ENCODE assay signal across 3 cellular contexts in genomic region chr2:231552752-231553151, GRCh38.
TF ChIP-seq lines count a peak whose summit lies in the region.

No MANE protein-coding gene starts in this region.

TF ChIP-seq in SK-N-SH treated with all-trans-retinoic acid at 6 μM for 48 hours, 23 proteins besides CTCF, POLR2A, EP300 and RAD21:
- TF ChIP-seq ZFP30 (CRISPR knock-in tag; IDR thresholded peaks at IDR 0.05) (peak; percentile 97), CREB5 (CRISPR knock-in tag; IDR thresholded peaks at IDR 0.05; ENCODE audit: low read depth) (no peak)

TF ChIP-seq in SK-N-SH, 30 proteins besides CTCF, POLR2A, EP300 and RAD21:
- TF ChIP-seq, protein P1, sequence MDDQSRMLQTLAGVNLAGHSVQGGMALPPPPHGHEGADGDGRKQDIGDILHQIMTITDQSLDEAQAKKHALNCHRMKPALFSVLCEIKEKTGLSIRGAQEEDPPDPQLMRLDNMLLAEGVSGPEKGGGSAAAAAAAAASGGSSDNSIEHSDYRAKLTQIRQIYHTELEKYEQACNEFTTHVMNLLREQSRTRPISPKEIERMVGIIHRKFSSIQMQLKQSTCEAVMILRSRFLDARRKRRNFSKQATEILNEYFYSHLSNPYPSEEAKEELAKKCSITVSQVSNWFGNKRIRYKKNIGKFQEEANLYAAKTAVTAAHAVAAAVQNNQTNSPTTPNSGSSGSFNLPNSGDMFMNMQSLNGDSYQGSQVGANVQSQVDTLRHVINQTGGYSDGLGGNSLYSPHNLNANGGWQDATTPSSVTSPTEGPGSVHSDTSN (IDR thresholded peaks at IDR 0.05): no peak
- no peak for TF ChIP-seq TCF12 (IDR thresholded peaks at IDR 0.05)
- TF ChIP-seq, protein P2, sequence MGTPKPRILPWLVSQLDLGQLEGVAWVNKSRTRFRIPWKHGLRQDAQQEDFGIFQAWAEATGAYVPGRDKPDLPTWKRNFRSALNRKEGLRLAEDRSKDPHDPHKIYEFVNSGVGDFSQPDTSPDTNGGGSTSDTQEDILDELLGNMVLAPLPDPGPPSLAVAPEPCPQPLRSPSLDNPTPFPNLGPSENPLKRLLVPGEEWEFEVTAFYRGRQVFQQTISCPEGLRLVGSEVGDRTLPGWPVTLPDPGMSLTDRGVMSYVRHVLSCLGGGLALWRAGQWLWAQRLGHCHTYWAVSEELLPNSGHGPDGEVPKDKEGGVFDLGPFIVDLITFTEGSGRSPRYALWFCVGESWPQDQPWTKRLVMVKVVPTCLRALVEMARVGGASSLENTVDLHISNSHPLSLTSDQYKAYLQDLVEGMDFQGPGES (IDR thresholded peaks at IDR 0.05; ENCODE audit: low read depth, low read length): no peak
- TF ChIP-seq, protein P3, sequence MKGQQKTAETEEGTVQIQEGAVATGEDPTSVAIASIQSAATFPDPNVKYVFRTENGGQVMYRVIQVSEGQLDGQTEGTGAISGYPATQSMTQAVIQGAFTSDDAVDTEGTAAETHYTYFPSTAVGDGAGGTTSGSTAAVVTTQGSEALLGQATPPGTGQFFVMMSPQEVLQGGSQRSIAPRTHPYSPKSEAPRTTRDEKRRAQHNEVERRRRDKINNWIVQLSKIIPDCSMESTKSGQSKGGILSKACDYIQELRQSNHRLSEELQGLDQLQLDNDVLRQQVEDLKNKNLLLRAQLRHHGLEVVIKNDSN (IDR thresholded peaks at IDR 0.05; ENCODE audit: borderline replicate concordance, low read depth): no peak
- no peak for TF ChIP-seq TAF1 (IDR thresholded peaks at IDR 0.05; ENCODE audit: borderline replicate concordance, low read depth, low read length)
- no peak for TF ChIP-seq MXI1 (IDR thresholded peaks at IDR 0.05; ENCODE audit: low read depth, low read length)
- TF ChIP-seq, protein P4, sequence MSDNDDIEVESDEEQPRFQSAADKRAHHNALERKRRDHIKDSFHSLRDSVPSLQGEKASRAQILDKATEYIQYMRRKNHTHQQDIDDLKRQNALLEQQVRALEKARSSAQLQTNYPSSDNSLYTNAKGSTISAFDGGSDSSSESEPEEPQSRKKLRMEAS (IDR thresholded peaks at IDR 0.05; ENCODE audit: low read depth): no peak
- TF ChIP-seq GABPA (IDR thresholded peaks at IDR 0.05; ENCODE audit: low read depth): no peak
- no peak for TF ChIP-seq SMC3 (IDR thresholded peaks at IDR 0.05; ENCODE audit: low read depth, low read length)
- no peak for TF ChIP-seq CHD2 (IDR thresholded peaks at IDR 0.05; ENCODE audit: low read length, partially characterized antibody)
- TF ChIP-seq RCOR1 (IDR thresholded peaks at IDR 0.05; ENCODE audit: low read length): no peak
- TF ChIP-seq FOXJ3 (CRISPR knock-in tag; IDR thresholded peaks at IDR 0.05): no peak
- TF ChIP-seq NRF1 (IDR thresholded peaks at IDR 0.05; ENCODE audit: low read depth, low read length): no peak
- TF ChIP-seq POLR2AphosphoS5 (IDR thresholded peaks at IDR 0.05; ENCODE audit: low read depth, low read length): no peak
- no peak for TF ChIP-seq RXRA (IDR thresholded peaks at IDR 0.05; ENCODE audit: borderline replicate concordance, low read depth)
- TF ChIP-seq USF2 (IDR thresholded peaks at IDR 0.05; ENCODE audit: borderline replicate concordance, low read depth, low read length): no peak
- TF ChIP-seq, protein P5, sequence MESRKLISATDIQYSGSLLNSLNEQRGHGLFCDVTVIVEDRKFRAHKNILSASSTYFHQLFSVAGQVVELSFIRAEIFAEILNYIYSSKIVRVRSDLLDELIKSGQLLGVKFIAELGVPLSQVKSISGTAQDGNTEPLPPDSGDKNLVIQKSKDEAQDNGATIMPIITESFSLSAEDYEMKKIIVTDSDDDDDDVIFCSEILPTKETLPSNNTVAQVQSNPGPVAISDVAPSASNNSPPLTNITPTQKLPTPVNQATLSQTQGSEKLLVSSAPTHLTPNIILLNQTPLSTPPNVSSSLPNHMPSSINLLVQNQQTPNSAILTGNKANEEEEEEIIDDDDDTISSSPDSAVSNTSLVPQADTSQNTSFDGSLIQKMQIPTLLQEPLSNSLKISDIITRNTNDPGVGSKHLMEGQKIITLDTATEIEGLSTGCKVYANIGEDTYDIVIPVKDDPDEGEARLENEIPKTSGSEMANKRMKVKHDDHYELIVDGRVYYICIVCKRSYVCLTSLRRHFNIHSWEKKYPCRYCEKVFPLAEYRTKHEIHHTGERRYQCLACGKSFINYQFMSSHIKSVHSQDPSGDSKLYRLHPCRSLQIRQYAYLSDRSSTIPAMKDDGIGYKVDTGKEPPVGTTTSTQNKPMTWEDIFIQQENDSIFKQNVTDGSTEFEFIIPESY (IDR thresholded peaks at IDR 0.05; ENCODE audit: borderline replicate concordance, low read depth): no peak
- TF ChIP-seq SIN3A (IDR thresholded peaks at IDR 0.05; ENCODE audit: borderline replicate concordance, low read depth, low read length): no peak
- TF ChIP-seq TEAD4 (IDR thresholded peaks at IDR 0.05; ENCODE audit: borderline replicate concordance, insufficient read depth): no peak
- TF ChIP-seq FOSL2 (IDR thresholded peaks at IDR 0.05; ENCODE audit: borderline replicate concordance, low read depth): no peak

TF ChIP-seq in K562, 482 proteins besides CTCF, POLR2A, EP300 and RAD21:
- TF ChIP-seq CBX3 (IDR thresholded peaks at IDR 0.05; ENCODE audit: borderline replicate concordance in 1 of 2, low read length in 2 of 2) (peak in 1 of 2 experiments; percentile 59; a peak in 1 of 3 replicates), ZNF766 (CRISPR knock-in tag; conservative IDR thresholded peaks at IDR 0.05) (no peak), RBM25 (IDR thresholded peaks at IDR 0.05; ENCODE audit: low read depth, low read length, severe bottlenecking) (peak; percentile 63), ARID3A (IDR thresholded peaks at IDR 0.05; ENCODE audit: borderline replicate concordance, low read depth, low read length) (no peak), TEAD2 (tag; IDR thresholded peaks at IDR 0.05) (no peak), ZNF507 (tag; conservative IDR thresholded peaks at IDR 0.05) (peak; percentile 51), ZNF79 (CRISPR knock-in tag; IDR thresholded peaks at IDR 0.05; ENCODE audit: low read depth) (no peak), HEY1 (CRISPR knock-in tag; IDR thresholded peaks at IDR 0.05; ENCODE audit: borderline replicate concordance) (no peak), WHSC1 (IDR thresholded peaks at IDR 0.05; ENCODE audit: low read length) (no peak), PRMT5 (CRISPR knock-in tag; IDR thresholded peaks at IDR 0.05) (no peak), KLF13 (tag; IDR thresholded peaks at IDR 0.05; ENCODE audit: borderline replicate concordance, low read depth) (no peak), SMAD3 (CRISPR knock-in tag; conservative IDR thresholded peaks at IDR 0.05) (no peak)
- TF ChIP-seq, protein P6, sequence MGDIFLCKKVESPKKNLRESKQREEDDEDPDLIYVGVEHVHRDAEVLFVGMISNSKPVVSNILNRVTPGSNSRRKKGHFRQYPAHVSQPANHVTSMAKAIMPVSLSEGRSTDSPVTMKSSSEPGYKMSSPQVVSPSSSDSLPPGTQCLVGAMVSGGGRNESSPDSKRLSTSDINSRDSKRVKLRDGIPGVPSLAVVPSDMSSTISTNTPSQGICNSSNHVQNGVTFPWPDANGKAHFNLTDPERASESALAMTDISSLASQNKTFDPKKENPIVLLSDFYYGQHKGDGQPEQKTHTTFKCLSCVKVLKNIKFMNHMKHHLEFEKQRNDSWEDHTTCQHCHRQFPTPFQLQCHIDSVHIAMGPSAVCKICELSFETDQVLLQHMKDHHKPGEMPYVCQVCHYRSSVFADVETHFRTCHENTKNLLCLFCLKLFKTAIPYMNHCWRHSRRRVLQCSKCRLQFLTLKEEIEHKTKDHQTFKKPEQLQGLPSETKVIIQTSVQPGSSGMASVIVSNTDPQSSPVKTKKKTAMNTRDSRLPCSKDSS (IDR thresholded peaks at IDR 0.05; ENCODE audit: low read depth, partially characterized antibody): peak; percentile 17
- TF ChIP-seq, protein P7, sequence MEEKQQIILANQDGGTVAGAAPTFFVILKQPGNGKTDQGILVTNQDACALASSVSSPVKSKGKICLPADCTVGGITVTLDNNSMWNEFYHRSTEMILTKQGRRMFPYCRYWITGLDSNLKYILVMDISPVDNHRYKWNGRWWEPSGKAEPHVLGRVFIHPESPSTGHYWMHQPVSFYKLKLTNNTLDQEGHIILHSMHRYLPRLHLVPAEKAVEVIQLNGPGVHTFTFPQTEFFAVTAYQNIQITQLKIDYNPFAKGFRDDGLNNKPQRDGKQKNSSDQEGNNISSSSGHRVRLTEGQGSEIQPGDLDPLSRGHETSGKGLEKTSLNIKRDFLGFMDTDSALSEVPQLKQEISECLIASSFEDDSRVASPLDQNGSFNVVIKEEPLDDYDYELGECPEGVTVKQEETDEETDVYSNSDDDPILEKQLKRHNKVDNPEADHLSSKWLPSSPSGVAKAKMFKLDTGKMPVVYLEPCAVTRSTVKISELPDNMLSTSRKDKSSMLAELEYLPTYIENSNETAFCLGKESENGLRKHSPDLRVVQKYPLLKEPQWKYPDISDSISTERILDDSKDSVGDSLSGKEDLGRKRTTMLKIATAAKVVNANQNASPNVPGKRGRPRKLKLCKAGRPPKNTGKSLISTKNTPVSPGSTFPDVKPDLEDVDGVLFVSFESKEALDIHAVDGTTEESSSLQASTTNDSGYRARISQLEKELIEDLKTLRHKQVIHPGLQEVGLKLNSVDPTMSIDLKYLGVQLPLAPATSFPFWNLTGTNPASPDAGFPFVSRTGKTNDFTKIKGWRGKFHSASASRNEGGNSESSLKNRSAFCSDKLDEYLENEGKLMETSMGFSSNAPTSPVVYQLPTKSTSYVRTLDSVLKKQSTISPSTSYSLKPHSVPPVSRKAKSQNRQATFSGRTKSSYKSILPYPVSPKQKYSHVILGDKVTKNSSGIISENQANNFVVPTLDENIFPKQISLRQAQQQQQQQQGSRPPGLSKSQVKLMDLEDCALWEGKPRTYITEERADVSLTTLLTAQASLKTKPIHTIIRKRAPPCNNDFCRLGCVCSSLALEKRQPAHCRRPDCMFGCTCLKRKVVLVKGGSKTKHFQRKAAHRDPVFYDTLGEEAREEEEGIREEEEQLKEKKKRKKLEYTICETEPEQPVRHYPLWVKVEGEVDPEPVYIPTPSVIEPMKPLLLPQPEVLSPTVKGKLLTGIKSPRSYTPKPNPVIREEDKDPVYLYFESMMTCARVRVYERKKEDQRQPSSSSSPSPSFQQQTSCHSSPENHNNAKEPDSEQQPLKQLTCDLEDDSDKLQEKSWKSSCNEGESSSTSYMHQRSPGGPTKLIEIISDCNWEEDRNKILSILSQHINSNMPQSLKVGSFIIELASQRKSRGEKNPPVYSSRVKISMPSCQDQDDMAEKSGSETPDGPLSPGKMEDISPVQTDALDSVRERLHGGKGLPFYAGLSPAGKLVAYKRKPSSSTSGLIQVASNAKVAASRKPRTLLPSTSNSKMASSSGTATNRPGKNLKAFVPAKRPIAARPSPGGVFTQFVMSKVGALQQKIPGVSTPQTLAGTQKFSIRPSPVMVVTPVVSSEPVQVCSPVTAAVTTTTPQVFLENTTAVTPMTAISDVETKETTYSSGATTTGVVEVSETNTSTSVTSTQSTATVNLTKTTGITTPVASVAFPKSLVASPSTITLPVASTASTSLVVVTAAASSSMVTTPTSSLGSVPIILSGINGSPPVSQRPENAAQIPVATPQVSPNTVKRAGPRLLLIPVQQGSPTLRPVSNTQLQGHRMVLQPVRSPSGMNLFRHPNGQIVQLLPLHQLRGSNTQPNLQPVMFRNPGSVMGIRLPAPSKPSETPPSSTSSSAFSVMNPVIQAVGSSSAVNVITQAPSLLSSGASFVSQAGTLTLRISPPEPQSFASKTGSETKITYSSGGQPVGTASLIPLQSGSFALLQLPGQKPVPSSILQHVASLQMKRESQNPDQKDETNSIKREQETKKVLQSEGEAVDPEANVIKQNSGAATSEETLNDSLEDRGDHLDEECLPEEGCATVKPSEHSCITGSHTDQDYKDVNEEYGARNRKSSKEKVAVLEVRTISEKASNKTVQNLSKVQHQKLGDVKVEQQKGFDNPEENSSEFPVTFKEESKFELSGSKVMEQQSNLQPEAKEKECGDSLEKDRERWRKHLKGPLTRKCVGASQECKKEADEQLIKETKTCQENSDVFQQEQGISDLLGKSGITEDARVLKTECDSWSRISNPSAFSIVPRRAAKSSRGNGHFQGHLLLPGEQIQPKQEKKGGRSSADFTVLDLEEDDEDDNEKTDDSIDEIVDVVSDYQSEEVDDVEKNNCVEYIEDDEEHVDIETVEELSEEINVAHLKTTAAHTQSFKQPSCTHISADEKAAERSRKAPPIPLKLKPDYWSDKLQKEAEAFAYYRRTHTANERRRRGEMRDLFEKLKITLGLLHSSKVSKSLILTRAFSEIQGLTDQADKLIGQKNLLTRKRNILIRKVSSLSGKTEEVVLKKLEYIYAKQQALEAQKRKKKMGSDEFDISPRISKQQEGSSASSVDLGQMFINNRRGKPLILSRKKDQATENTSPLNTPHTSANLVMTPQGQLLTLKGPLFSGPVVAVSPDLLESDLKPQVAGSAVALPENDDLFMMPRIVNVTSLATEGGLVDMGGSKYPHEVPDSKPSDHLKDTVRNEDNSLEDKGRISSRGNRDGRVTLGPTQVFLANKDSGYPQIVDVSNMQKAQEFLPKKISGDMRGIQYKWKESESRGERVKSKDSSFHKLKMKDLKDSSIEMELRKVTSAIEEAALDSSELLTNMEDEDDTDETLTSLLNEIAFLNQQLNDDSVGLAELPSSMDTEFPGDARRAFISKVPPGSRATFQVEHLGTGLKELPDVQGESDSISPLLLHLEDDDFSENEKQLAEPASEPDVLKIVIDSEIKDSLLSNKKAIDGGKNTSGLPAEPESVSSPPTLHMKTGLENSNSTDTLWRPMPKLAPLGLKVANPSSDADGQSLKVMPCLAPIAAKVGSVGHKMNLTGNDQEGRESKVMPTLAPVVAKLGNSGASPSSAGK (IDR thresholded peaks at IDR 0.05): no peak
